ENCODE assay signal across 8 cellular contexts in genomic region chr17:7841622-7842379, GRCh38. TPM values are rescaled to one million over a fixed set of nuclear protein-coding genes. Genes with fewer than 3 reads are reported as not detected.
DNase-seq lines count a peak whose midpoint lies in the region; ATAC-seq and TF ChIP-seq lines count a peak whose summit lies in the region.

No MANE protein-coding gene starts in this region.

- WGBS in GM23248 (ENCODE audit: low coverage in 1 of 2, low lambda C conversion rate in 2 of 2, missing lambda C conversion rate in 2 of 2), 2 experiments: 0% methylated on average over 36 to 42 of the region's 69 CpGs
- 0 to 1% methylated on average over 67 to 69 of the region's 69 CpGs for WGBS in heart right ventricle, 2 donors

- H3K9ac ChIP-seq in GM23248 (peak overlapping the region; percentile 97), adipocyte (ENCODE audit: low read length) (peak overlapping the region; percentile 96)

- TF ChIP-seq CTCF in heart right ventricle (IDR thresholded peaks at IDR 0.05) (peak in 6 of 9 donors; percentile 16 to 70 (median 57)), upper lobe of right lung (IDR thresholded peaks at IDR 0.05) (peak; percentile 14)

- no peaks in the 10 kb centered on the region for H3K9me3 ChIP-seq in GM23248 (ENCODE audit: low read depth)
- no peaks in the 10 kb centered on the region for H3K9me3 ChIP-seq in adipocyte (ENCODE audit: control insufficient read depth, low read length)
- no peaks in the 10 kb centered on the region for H3K9me3 ChIP-seq in heart right ventricle
- no peaks in the 10 kb centered on the region for H3K9me3 ChIP-seq in upper lobe of right lung

- H3K4me3 ChIP-seq in GM23248: peak overlapping the region; percentile 79
- peak overlapping the region; percentile 95 for H3K4me3 ChIP-seq in adipocyte (ENCODE audit: low read length)
- peak overlapping the region; percentile 68 to 90 (median 76) for H3K4me3 ChIP-seq in heart right ventricle
- peak overlapping the region; percentile 90 for H3K4me3 ChIP-seq in upper lobe of right lung

- H3F3A ChIP-seq in GM23248 (ENCODE audit: insufficient read depth): peaks cover 28% of the 10 kb centered on the region

- in situ Hi-C loops in GM23248 (cut with MboI): no loop called here

- H3K36me3 ChIP-seq in GM23248 (ENCODE audit: low read depth): no peaks in the 10 kb centered on the region
- peaks cover 8% of the 10 kb centered on the region for H3K36me3 ChIP-seq in adipocyte (ENCODE audit: control insufficient read depth, insufficient read depth, low read length, severe bottlenecking)
- peaks cover 0 to 32% (median 11%) of the 10 kb centered on the region in 9 donors for H3K36me3 ChIP-seq in heart right ventricle
- peaks cover 19% of the 10 kb centered on the region for H3K36me3 ChIP-seq in upper lobe of right lung

- intact Hi-C loops in heart right ventricle (cut with DNase I) (loop anchor here in 4 of 10 donors (2.0 to 10.0 kb wide), 3 partner anchors 15 to 313 kb away; partner anchors contain the start of genes NAA38 (in 2 of the 4) and PER1 (in 2 of the 4)), posterior vena cava (cut with DNase I) (no loop called here), upper lobe of right lung (cut with DNase I) (no loop called here)

- peak; percentile 73 to 88 (median 78) for ATAC-seq in heart right ventricle
- ATAC-seq in upper lobe of right lung: peak; percentile 69

- H3K27ac ChIP-seq in GM23248: peak overlapping the region; percentile 99
- H3K27ac ChIP-seq in heart right ventricle: peak overlapping the region; percentile 90 to 100 (median 97)
- H3K27ac ChIP-seq in upper lobe of right lung: peak overlapping the region; percentile 97

- peaks cover 48% of the 10 kb centered on the region for H3K79me2 ChIP-seq in GM23248 (ENCODE audit: insufficient read depth)

- peak overlapping the region; percentile 71 for H2AFZ ChIP-seq in GM23248

- H3K4me1 ChIP-seq in GM23248 (ENCODE audit: insufficient read depth): peaks cover 20% of the 10 kb centered on the region
- H3K4me1 ChIP-seq in adipocyte (ENCODE audit: control insufficient read depth, insufficient read depth, low read length): peaks cover 51% of the 10 kb centered on the region
- peaks cover 17 to 72% (median 57%) of the 10 kb centered on the region in 9 donors for H3K4me1 ChIP-seq in heart right ventricle
- H3K4me1 ChIP-seq in upper lobe of right lung: peaks cover 52% of the 10 kb centered on the region

- DNase-seq in DMS 273 (lab: John Stamatoyannopoulos, UW; ENCODE audit: unreplicated experiment): peak; percentile 93
- DNase-seq in GM23248: peak; percentile 97
- peak; percentile 86 for DNase-seq in NCI-H1092 treated with DMSO at 0.1 percent for 48 hours (lab: John Stamatoyannopoulos, UW)
- peak; percentile 86 for DNase-seq in SW480 (ENCODE audit: low spot score)
- peak; percentile 95 for DNase-seq in adipocyte (ENCODE audit: low read depth)
- DNase-seq in heart right ventricle: peak; percentile 92 to 94
- DNase-seq in posterior vena cava (ENCODE audit: low spot score): peak; percentile 98
- DNase-seq in upper lobe of right lung: peak; percentile 95

- H3K9me2 ChIP-seq in GM23248 (ENCODE audit: insufficient read depth): no peaks in the 10 kb centered on the region

- H3K4me2 ChIP-seq in GM23248 (ENCODE audit: unreplicated experiment): peak overlapping the region; percentile 100

- no peaks in the 10 kb centered on the region for H3K27me3 ChIP-seq in GM23248 (replicated peaks; ENCODE audit: insufficient read depth)
- no peaks in the 10 kb centered on the region for H3K27me3 ChIP-seq in adipocyte (replicated peaks; ENCODE audit: control insufficient read depth, insufficient read depth, low read length)
- H3K27me3 ChIP-seq in heart right ventricle: no peaks in the 10 kb centered on the region
- no peaks in the 10 kb centered on the region for H3K27me3 ChIP-seq in upper lobe of right lung

- H4K20me1 ChIP-seq in GM23248 (ENCODE audit: insufficient read depth): no peaks in the 10 kb centered on the region

RNA-seq across cellular contexts. Expression of gene KDM6B, which starts 7.8 kb away (rescaled TPM):
- 0.76 and 1.3 TPM in 2 replicates for total RNA-seq in GM23248 (2014; rRNA removed; shearing (Covaris generic))
- polyA plus RNA-seq in GM23248 (2016; fragmentation: Nextera tagmentation; extraction: Ambion mirVana) (1.6 and 2.3 TPM in 2 replicates), heart right ventricle (10 to 100 TPM in 1 of 2 donors, 1 to 10 TPM in 1; 5.2 to 17.6 TPM)
- total RNA-seq in heart right ventricle (10 to 100 TPM; 18.0 to 35.4 (median 26.9) TPM), posterior vena cava (10 to 100 TPM; 21.0 to 29.0 TPM), upper lobe of right lung (48.3 TPM)

RNA-seq across cellular contexts. Expression of gene TMEM88, which starts 13.1 kb away (rescaled TPM):
- total RNA-seq in GM23248 (2014; rRNA removed; shearing (Covaris generic)): not detected in 2 replicates
- 0.23 TPM in 1 of 2 replicates, not detected in the other for polyA plus RNA-seq in GM23248 (2016; fragmentation: Nextera tagmentation; extraction: Ambion mirVana)
- total RNA-seq in heart right ventricle: 10 to 100 TPM; 12.3 to 47.4 (median 19.3) TPM
- polyA plus RNA-seq in heart right ventricle: 100 to 1,000 TPM; 121 to 298 TPM
- 10 to 100 TPM; 17.5 to 26.1 TPM for total RNA-seq in posterior vena cava
- 10.7 TPM for total RNA-seq in upper lobe of right lung

RNA-seq across cellular contexts. Expression of gene NAA38, which starts 15.6 kb away (rescaled TPM):
- 70.4 and 71.5 TPM in 2 replicates for total RNA-seq in GM23248 (2014; rRNA removed; shearing (Covaris generic))
- polyA plus RNA-seq in GM23248 (2016; fragmentation: Nextera tagmentation; extraction: Ambion mirVana) (185 and 196 TPM in 2 replicates), heart right ventricle (100 to 1,000 TPM; 108 to 167 TPM)
- total RNA-seq in heart right ventricle (100 to 1,000 TPM in 1 of 10 donors, 10 to 100 TPM in 9; 59.2 to 115 (median 73.0) TPM), posterior vena cava (10 to 100 TPM; 65.2 to 79.7 TPM), upper lobe of right lung (58.7 TPM)

RNA-seq across cellular contexts. Expression of gene CYB5D1, which starts 16.0 kb away (rescaled TPM):
- 11.0 and 20.6 TPM in 2 replicates for total RNA-seq in GM23248 (2014; rRNA removed; shearing (Covaris generic))
- polyA plus RNA-seq in GM23248 (2016; fragmentation: Nextera tagmentation; extraction: Ambion mirVana) (8.6 and 9.9 TPM in 2 replicates), heart right ventricle (10 to 100 TPM; 10.0 to 11.6 TPM)
- total RNA-seq in heart right ventricle (10 to 100 TPM; 12.7 to 20.1 (median 16.0) TPM), posterior vena cava (1 to 10 TPM; 8.9 TPM), upper lobe of right lung (7.2 TPM)

RNA-seq across cellular contexts. Expression of gene CHD3, which starts 46.8 kb away (rescaled TPM):
- 56.5 and 73.6 TPM in 2 replicates for total RNA-seq in GM23248 (2014; rRNA removed; shearing (Covaris generic))
- polyA plus RNA-seq in GM23248 (2016; fragmentation: Nextera tagmentation; extraction: Ambion mirVana) (14.0 and 16.0 TPM in 2 replicates), heart right ventricle (10 to 100 TPM; 13.7 to 29.0 TPM)
- total RNA-seq in heart right ventricle (10 to 100 TPM in 5 of 10 donors, 1 to 10 TPM in 5; 8.2 to 22.0 (median 10.4) TPM), posterior vena cava (100 to 1,000 TPM in 1 of 2 donors, 10 to 100 TPM in 1; 67.4 to 105 TPM), upper lobe of right lung (93.0 TPM)

Comparison
In these comparisons a context has a peak if more than half of its experiments do, and no peak if none do; other contexts are left out.
1. Peak in every context shown above with its lines: DNase-seq, ATAC-seq, H3K4me3 ChIP-seq and H3K27ac ChIP-seq.
2. RNA of gene TMEM88, which starts 13.1 kb away (total RNA-seq): 17.5 to 26.1 TPM in posterior vena cava, 12.3 to 47.4 TPM in heart right ventricle and 10.7 TPM in upper lobe of right lung (single experiment); not detected in GM23248; every median in the first group is over 10 times any median in the second.